Comparison of ENCODE assay signal across 8 cellular contexts in the genomic region with DNA sequence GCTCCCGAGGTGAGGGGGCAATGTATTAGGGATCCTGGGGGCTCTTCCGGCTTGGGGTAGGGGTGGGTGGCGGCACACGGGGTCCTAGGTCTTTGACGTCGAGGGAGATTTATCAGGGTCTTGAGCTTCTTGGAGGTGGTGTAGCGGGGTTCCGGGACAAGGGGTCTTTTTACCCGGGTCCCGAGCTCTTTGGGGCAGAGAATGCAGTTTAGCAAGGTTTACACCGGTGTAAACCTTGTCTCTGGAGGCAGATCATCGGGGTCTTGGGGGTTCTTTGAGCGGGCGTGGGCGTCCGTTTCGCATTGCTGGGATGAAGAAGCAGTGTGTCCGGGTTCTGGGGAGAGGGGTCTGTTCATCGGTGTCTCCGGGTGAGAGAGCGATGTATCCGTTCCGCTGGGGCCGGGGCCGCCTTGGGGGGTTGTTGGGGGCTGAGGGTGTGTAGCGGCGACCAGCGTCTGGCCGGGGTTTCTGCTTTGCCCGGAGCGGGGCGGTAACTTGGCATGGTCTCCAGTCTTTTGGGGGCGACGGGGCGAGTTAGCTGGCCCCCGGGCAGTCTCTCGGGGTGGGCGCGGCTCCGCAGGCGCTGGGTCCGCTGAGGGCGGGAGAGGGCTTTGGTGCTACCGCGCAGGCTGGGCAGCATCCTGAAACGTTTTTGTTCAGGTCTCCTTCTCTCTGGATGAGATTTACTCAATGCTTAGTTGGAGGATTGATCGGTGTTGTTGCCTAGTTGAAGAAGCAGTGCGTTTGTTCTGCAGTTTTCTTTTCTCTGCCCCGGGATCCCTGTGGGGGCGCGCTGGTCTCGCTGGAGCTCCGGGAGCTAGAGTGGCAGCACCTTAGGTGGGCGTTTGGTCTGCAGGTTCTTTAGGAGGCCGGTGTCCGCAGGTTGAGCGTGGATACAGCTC. TPM values are rescaled to one million over a fixed set of nuclear protein-coding genes. Genes with fewer than 3 reads are reported as not detected.
A peak's percentile ranks its signal among the peaks of the same experiment; 100 is the strongest.
DNase-seq lines count a peak whose midpoint lies in the region; ATAC-seq, FAIRE-seq and TF ChIP-seq lines count a peak whose summit lies in the region.

No MANE protein-coding gene starts in this region.

- peak; percentile 42 for TF ChIP-seq CTCF in cardiac muscle cell (IDR thresholded peaks at IDR 0.05; ENCODE audit: low read depth, low read length)
- TF ChIP-seq CTCF in omental fat pad (IDR thresholded peaks at IDR 0.05) = no peak

- H3K4me3 ChIP-seq in cardiac muscle cell = peak overlapping the region; percentile 82

- FAIRE-seq in GM19239 (lab: Jason Lieb, UNC) = peak; percentile 71

- H3K27ac ChIP-seq in cardiac muscle cell = peak overlapping the region; percentile 83

- H3K4me1 ChIP-seq in cardiac muscle cell (ENCODE audit: low read depth) = peaks cover 7% of the 10 kb centered on the region

- peak overlapping the region; percentile 71 for H3K27ac Mint-ChIP-seq in activated naive CD8-positive, alpha-beta T cell treated with anti-CD3 and anti-CD28 coated beads, Interleukin-2, amount 10 ng/mL, durations not matched to agents 7 days and 5 days

- POLR2A ChIA-PET in activated naive CD8-positive, alpha-beta T cell treated with anti-CD3 and anti-CD28 coated beads, Interleukin-2, amount 10 ng/mL, durations not matched to agents 7 days and 5 days (lab: Charles Lee) = interaction anchor here (0.8 to 1.4 kb wide), 7 partner anchors 35 to 937 kb away, joined by 3 to 5 read pairs (median 3); partner anchors contain the start of gene RPLP1

- H3K9me3 Mint-ChIP-seq in activated naive CD8-positive, alpha-beta T cell treated with anti-CD3 and anti-CD28 coated beads, Interleukin-2, amount 10 ng/mL, durations not matched to agents 7 days and 5 days = no peaks in the 10 kb centered on the region

- H3K36me3 ChIP-seq in cardiac muscle cell = no peaks in the 10 kb centered on the region

- H3K27me3 ChIP-seq in cardiac muscle cell = no peaks in the 10 kb centered on the region

- DNase-seq in AG08395 (ENCODE audit: low spot score) = peak; percentile 26
- DNase-seq in GM19239 (ENCODE audit: insufficient read length, low spot score) = peak; percentile 7
- peak; percentile 48 for DNase-seq in RPMI7951 (ENCODE audit: low read depth)
- DNase-seq in activated naive CD8-positive, alpha-beta T cell treated with anti-CD3 and anti-CD28 coated beads, Interleukin-2, amount 10 ng/mL, durations not matched to agents 7 days and 5 days = peak; percentile 49
- DNase-seq in cardiac muscle cell (ENCODE audit: low read depth in 1 of 2, low spot score in 1 of 2) = peak; percentile 44 to 67
- no peak for DNase-seq in omental fat pad (ENCODE audit: low spot score)
- no peak for DNase-seq in foreskin melanocyte

- H3K4me1 Mint-ChIP-seq in activated naive CD8-positive, alpha-beta T cell treated with anti-CD3 and anti-CD28 coated beads, Interleukin-2, amount 10 ng/mL, durations not matched to agents 7 days and 5 days = peaks cover 12% of the 10 kb centered on the region

- ATAC-seq in activated naive CD8-positive, alpha-beta T cell treated with anti-CD3 and anti-CD28 coated beads, Interleukin-2, amount 10 ng/mL, durations not matched to agents 7 days and 5 days (ENCODE audit: low read depth) = peak; percentile 4
- ATAC-seq in omental fat pad (ENCODE audit: low FRiP score) (peak; percentile 12), GM21576 (IDR thresholded peaks at IDR 0.05; ENCODE audit: unreplicated experiment) (no peak)

- peak overlapping the region; percentile 95 for H3K4me3 Mint-ChIP-seq in activated naive CD8-positive, alpha-beta T cell treated with anti-CD3 and anti-CD28 coated beads, Interleukin-2, amount 10 ng/mL, durations not matched to agents 7 days and 5 days

- no peaks in the 10 kb centered on the region for H3K36me3 Mint-ChIP-seq in activated naive CD8-positive, alpha-beta T cell treated with anti-CD3 and anti-CD28 coated beads, Interleukin-2, amount 10 ng/mL, durations not matched to agents 7 days and 5 days

- H3K9me3 ChIP-seq in cardiac muscle cell (ENCODE audit: low read depth) = no peaks in the 10 kb centered on the region

- peaks cover 23% of the 10 kb centered on the region for H3K27me3 Mint-ChIP-seq in activated naive CD8-positive, alpha-beta T cell treated with anti-CD3 and anti-CD28 coated beads, Interleukin-2, amount 10 ng/mL, durations not matched to agents 7 days and 5 days

RNA-seq across cellular contexts. Expression of gene GLCE, which starts 0.8 kb away (rescaled TPM):
- 30.4 and 36.6 TPM in 2 replicates for total RNA-seq in RPMI7951 (2014; rRNA removed; shearing (Covaris generic))
- 1 to 10 TPM; 4.1 to 4.7 TPM for total RNA-seq in activated naive CD8-positive, alpha-beta T cell treated with anti-CD3 and anti-CD28 coated beads, Interleukin-2, amount 10 ng/mL, durations not matched to agents 7 days and 5 days
- total RNA-seq in cardiac muscle cell (6.1 and 7.3 TPM in 2 replicates), omental fat pad (10 to 100 TPM; 12.9 to 23.5 (median 15.4) TPM)
- 5.9 and 9.3 TPM in 2 replicates for polyA plus RNA-seq in cardiac muscle cell

Comparison
In these comparisons a context has a peak if more than half of its experiments do, and no peak if none do; other contexts are left out.
1. DNase-seq: peak in AG08395 (single experiment), GM19239 (single experiment), RPMI7951 (single experiment), activated naive CD8-positive, alpha-beta T cell treated with anti-CD3 and anti-CD28 coated beads, Interleukin-2, amount 10 ng/mL, durations not matched to agents 7 days and 5 days (single experiment) and cardiac muscle cell (2 of 2); none in omental fat pad (single experiment) and foreskin melanocyte (single experiment).